13 cellular contexts compared by ENCODE assay signal in the genomic region with DNA sequence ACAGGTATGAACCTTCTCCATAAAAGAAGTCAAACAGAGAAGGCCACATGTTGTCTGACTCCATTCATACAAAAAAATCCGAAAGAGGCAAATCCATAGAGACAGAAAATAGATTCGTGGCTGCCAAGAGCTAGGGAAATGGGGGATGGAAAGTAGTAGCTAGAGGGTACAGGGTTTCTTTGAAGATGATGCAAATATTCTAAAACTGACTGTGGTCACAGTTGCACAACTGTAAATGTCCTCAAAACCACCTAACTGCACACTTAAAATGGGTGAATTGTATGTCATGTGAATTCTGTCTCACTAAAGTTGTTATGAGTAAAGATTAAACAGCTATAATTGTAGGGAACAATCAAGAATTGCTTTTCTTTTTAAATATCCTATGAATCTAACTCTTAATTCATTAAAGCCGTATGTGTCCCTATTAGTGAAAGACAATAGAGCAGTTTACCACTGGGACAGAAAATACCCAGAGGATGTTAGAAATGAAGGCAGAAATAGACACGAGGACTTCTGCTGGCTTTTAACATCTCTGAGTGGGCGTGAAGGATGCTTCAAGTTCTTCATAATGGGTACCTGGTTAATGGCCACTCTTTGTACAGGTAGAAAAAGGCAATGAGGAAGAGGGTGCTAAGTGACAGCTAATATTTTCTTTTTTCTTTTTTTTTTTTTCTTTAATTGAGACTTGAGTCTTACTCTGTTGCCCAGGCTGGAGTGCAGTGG. TPM values are rescaled to one million over a fixed set of nuclear protein-coding genes. Genes with fewer than 3 reads are reported as not detected.
A peak's percentile ranks its signal among the peaks of the same experiment; 100 is the strongest.
DNase-seq lines count a peak whose midpoint lies in the region; ATAC-seq and TF ChIP-seq lines count a peak whose summit lies in the region.
"Had no signal": no experiment of that assay in that cellular context is flagged by ENCODE, and none has a peak within 500 bp of the region (broad histone marks: within the 10 kb centered on the region; RNA-seq: fewer than 3 reads in every experiment).

No MANE protein-coding gene starts in this region.

- H3K9me3 ChIP-seq in PC-3 (ENCODE audit: low read length): no peaks in the 10 kb centered on the region
- H3K9me3 ChIP-seq: tibial artery had no signal

- H3K4me2 ChIP-seq in KMS-11: peak overlapping the region; percentile 79
- no peak overlapping the region for H3K4me2 ChIP-seq in PC-3 (ENCODE audit: low read length)

- H3K27me3 ChIP-seq in KMS-11 (ENCODE audit: insufficient read depth, low read depth) (no peaks in the 10 kb centered on the region), PC-3 (ENCODE audit: low read length) (no peaks in the 10 kb centered on the region)
- H3K27me3 ChIP-seq: tibial artery had no signal

- ATAC-seq in GM19372 (IDR thresholded peaks at IDR 0.05; ENCODE audit: low read depth, unreplicated experiment): peak; percentile 56
- no peak for ATAC-seq in PC-3
- ATAC-seq: left colon had no signal

- H4K20me1 ChIP-seq in KMS-11 (ENCODE audit: insufficient read depth) (no peaks in the 10 kb centered on the region), PC-3 (ENCODE audit: low read length) (no peaks in the 10 kb centered on the region)

- H3K4me1 ChIP-seq in KMS-11 (ENCODE audit: low read depth, poor library complexity, severe bottlenecking) (peaks cover 41% of the 10 kb centered on the region), PC-3 (ENCODE audit: insufficient read depth, low read length) (no peaks in the 10 kb centered on the region)
- H3K4me1 ChIP-seq: parathyroid adenoma had no signal

- H3K36me3 ChIP-seq in KMS-11 (ENCODE audit: insufficient read depth) (no peaks in the 10 kb centered on the region), PC-3 (ENCODE audit: low read depth, low read length) (no peaks in the 10 kb centered on the region)

- H2AFZ ChIP-seq in KMS-11 (ENCODE audit: low read depth) (no peak overlapping the region), PC-3 (ENCODE audit: low read length) (no peak overlapping the region)
- H2AFZ ChIP-seq: parathyroid adenoma had no signal

- CTCF ChIA-PET in PC-3 (lab: Charles Lee): no interaction called here

- intact Hi-C loops in PC-3 (cut with micrococcal nuclease): no loop called here

- DNase-seq in DMS79 (lab: John Stamatoyannopoulos, UW) (peak; percentile 66), amniotic epithelial cell (ENCODE audit: low read depth) (peak; percentile 20), NCI-H748 treated with DMSO at 0.1 percent for 48 hours (lab: John Stamatoyannopoulos, UW) (no peak), PC-3 (no peak), NCI-H446 (lab: John Stamatoyannopoulos, UW) (no peak)
- DNase-seq in stimulated activated CD4-positive, alpha-beta T cell treated with anti-CD3 and anti-CD28 coated beads, Interleukin-4, amount 100 ng/mL, for 24 hours: no peak
- DNase-seq: foreskin fibroblast, left colon, NCI-H1417 treated with DMSO at 0.1 percent for 48 hours, tibial artery had no signal

- POLR2A ChIA-PET in PC-3 (lab: Charles Lee; ENCODE audit: unreplicated experiment): no interaction called here

- TF ChIP-seq CTCF in KMS-11 (conservative IDR thresholded peaks at IDR 0.05; ENCODE audit: low read depth, low read length): no peak
- TF ChIP-seq CTCF in PC-3 (conservative IDR thresholded peaks at IDR 0.05; ENCODE audit: low read depth, low read length): no peak

- H3K27ac ChIP-seq in KMS-11 (peak overlapping the region; percentile 62), PC-3 (ENCODE audit: low read length) (no peak overlapping the region)
- H3K27ac ChIP-seq: parathyroid adenoma, tibial artery had no signal

- no peaks in the 10 kb centered on the region for H3K9me2 ChIP-seq in PC-3 (replicated peaks; ENCODE audit: low read length)

- H3K9ac ChIP-seq in KMS-11: peak overlapping the region; percentile 11; the same call in 1 of the 2 replicates
- no peak overlapping the region for H3K9ac ChIP-seq in PC-3 (ENCODE audit: low read length)
- H3K9ac ChIP-seq: parathyroid adenoma had no signal

- H3K4me3 ChIP-seq in KMS-11 (IDR thresholded peaks at IDR 0.05; ENCODE audit: insufficient read depth, low read depth, low read length): no peak overlapping the region
- no peak overlapping the region for H3K4me3 ChIP-seq in PC-3 (ENCODE audit: low read length)
- H3K4me3 ChIP-seq: tibial artery had no signal

- BruUV-seq in PC-3 (replicated peaks; lab: Mats Ljungman, UMichigan): no TSS peak

- no peaks in the 10 kb centered on the region for H3F3A ChIP-seq in PC-3 (ENCODE audit: low read length, unreplicated experiment)

- H3K79me2 ChIP-seq in KMS-11 (ENCODE audit: insufficient read depth, low read depth): peaks cover 25% of the 10 kb centered on the region
- H3K79me2 ChIP-seq in PC-3 (ENCODE audit: low read length): no peaks in the 10 kb centered on the region

RNA-seq across cellular contexts. Expression of a gene that starts 21.2 kb away (rescaled TPM):
- 13.7 and 41.5 TPM in 2 replicates for total RNA-seq in PC-3 (2014; rRNA removed)

Comparison
In these comparisons a context has a peak if more than half of its experiments do, and no peak if none do; other contexts are left out.
1. DNase-seq: peak in DMS79 (single experiment) and amniotic epithelial cell (single experiment); none in stimulated activated CD4-positive, alpha-beta T cell treated with anti-CD3 and anti-CD28 coated beads, Interleukin-4, amount 100 ng/mL, for 24 hours (single experiment), NCI-H748 treated with DMSO at 0.1 percent for 48 hours (single experiment), PC-3 (single experiment) and NCI-H446 (0 of 2).